ENCODE assay signal across 16 cellular contexts in the genomic region with DNA sequence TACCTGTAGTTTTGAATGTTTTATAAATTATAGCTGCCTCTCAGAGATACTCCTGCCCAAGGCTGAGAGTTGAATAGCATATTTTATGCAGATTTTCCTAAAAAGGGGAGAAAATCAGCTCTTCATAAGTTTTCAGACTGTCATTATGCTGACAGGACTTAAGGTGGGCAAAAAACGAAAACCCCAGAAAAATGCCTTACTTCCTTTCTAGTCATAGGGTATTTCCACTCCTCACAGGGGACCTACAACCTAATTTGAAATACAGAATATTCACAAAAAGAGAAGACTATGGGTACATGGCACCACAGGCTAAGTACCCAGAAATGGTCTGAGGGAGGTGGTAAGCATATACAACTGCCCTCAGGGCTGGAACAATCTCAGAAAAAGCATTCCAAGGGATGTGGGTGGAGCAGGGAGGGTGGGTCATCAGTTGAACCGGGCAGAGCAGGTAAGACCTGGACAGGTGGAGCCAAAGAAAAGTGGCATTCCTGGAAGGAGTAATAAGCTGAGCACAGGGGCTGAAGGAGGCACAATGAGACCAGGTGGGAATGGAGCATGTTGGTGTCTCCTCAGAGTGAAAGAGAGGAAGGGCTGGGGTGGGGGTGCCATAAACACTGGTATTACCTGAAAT. TPM values are rescaled to one million over a fixed set of nuclear protein-coding genes. Genes with fewer than 3 reads are reported as not detected.
DNase-seq lines count a peak whose midpoint lies in the region; ATAC-seq and TF ChIP-seq lines count a peak whose summit lies in the region.
"Had no signal": no experiment of that assay in that cellular context is flagged by ENCODE, and none has a peak within 500 bp of the region (broad histone marks: within the 10 kb centered on the region; RNA-seq: fewer than 3 reads in every experiment).

No MANE protein-coding gene starts in this region.

- H3K27me3 ChIP-seq in Caco-2 (replicated peaks; ENCODE audit: control insufficient read depth, insufficient read depth, low read length): no peaks in the 10 kb centered on the region
- no peaks in the 10 kb centered on the region for H3K27me3 ChIP-seq in osteoblast (ENCODE audit: insufficient read depth, low read length)
- H3K27me3 ChIP-seq: BLaER1, SJSA1 had no signal

- H3K27me3 Mint-ChIP-seq in Caco-2 (ENCODE audit: insufficient read depth, unreplicated experiment): no peaks in the 10 kb centered on the region
- H3K27me3 Mint-ChIP-seq: progenitor cell of endocrine pancreas had no signal

- H3K4me1 ChIP-seq in Caco-2: peaks cover 15% of the 10 kb centered on the region
- peaks cover 4% of the 10 kb centered on the region; the same call in 1 of the 2 replicates for H3K4me1 ChIP-seq in HEK293 (ENCODE audit: control insufficient read depth, insufficient read depth, low read length)
- peaks cover 9% of the 10 kb centered on the region for H3K4me1 ChIP-seq in osteoblast (ENCODE audit: insufficient read depth, low read length)
- H3K4me1 ChIP-seq: BLaER1, SJSA1 had no signal

- BruUV-seq in Caco-2 (replicated peaks; lab: Mats Ljungman, UMichigan): no TSS peak

- no peaks in the 10 kb centered on the region for H3K4me1 Mint-ChIP-seq in Caco-2 (ENCODE audit: low read depth, unreplicated experiment)

- H4K20me1 ChIP-seq in osteoblast (ENCODE audit: insufficient read depth, low read length): no peaks in the 10 kb centered on the region
- H4K20me1 ChIP-seq: BLaER1 had no signal

- intact Hi-C loops in Caco-2 (cut with micrococcal nuclease; ENCODE audit: unreplicated experiment): no loop called here

- no peak overlapping the region for H3K27ac Mint-ChIP-seq in Caco-2 (ENCODE audit: unreplicated experiment)
- H3K27ac Mint-ChIP-seq: progenitor cell of endocrine pancreas had no signal

- no peak overlapping the region for H3K4me3 Mint-ChIP-seq in Caco-2 (ENCODE audit: unreplicated experiment)

- no peak overlapping the region for H3K4me2 ChIP-seq in osteoblast (ENCODE audit: insufficient read depth, low read length)
- H3K4me2 ChIP-seq: BLaER1 had no signal

- H3K9me3 ChIP-seq in Caco-2 (no peaks in the 10 kb centered on the region), HEK293 (ENCODE audit: control insufficient read depth, insufficient read depth, low read depth, low read length) (no peaks in the 10 kb centered on the region), osteoblast (ENCODE audit: low read depth, low read length) (no peaks in the 10 kb centered on the region)
- H3K9me3 ChIP-seq: BLaER1, SJSA1 had no signal

- no peak for ATAC-seq in GM18907 (IDR thresholded peaks at IDR 0.05; ENCODE audit: unreplicated experiment)

- POLR2A ChIA-PET in Caco-2 (lab: Charles Lee): interaction anchor here (0.6 kb wide), 1 partner anchor 10 kb away, joined by 3 read pairs; a partner anchor contains a TSS
- POLR2A ChIA-PET in HEK293 (lab: Yijun Ruan, JAX): interaction anchor here (1.2 to 1.6 kb wide), 2 partner anchors 10 to 18 kb away, joined by 3 to 5 read pairs; a partner anchor contains a TSS

- peak; percentile 47 to 69 for DNase-seq in Caco-2
- peak; percentile 19 for DNase-seq in ecto neural progenitor cell (ENCODE audit: low spot score)
- DNase-seq in osteoblast (ENCODE audit: insufficient read length, low spot score, missing footprints): no peak
- no peak for DNase-seq in GF-D8 (lab: John Stamatoyannopoulos, UW)
- no peak for DNase-seq in DMS 273 treated with DMSO at 0.1 percent for 48 hours (lab: John Stamatoyannopoulos, UW)
- DNase-seq in NCI-H1930 (lab: John Stamatoyannopoulos, UW): no peak
- DNase-seq: amygdala; cortex of kidney; DND-41; Karpas-422; stimulated activated CD4-positive, alpha-beta T cell treated with anti-CD3 and anti-CD28 coated beads, Interleukin-1b, Interleukin-23, amount 100 ng/mL, for 48 hours had no signal

- TF ChIP-seq CTCF in Caco-2 (IDR thresholded peaks at IDR 0.05; ENCODE audit: insufficient read depth in 1 of 2, low read depth in 1 of 2, low read length in 1 of 2, severe bottlenecking in 1 of 2, unreplicated experiment in 1 of 2) (no peak), HEK293 (tag by site-specific recombination; IDR thresholded peaks at IDR 0.05) (no peak), osteoblast (IDR thresholded peaks at IDR 0.05; ENCODE audit: extremely low read depth, low read depth, low read length) (no peak)

- no peak overlapping the region for H3K4me3 ChIP-seq in Caco-2 (ENCODE audit: low read depth, low read length)
- no peak overlapping the region for H3K4me3 ChIP-seq in HEK293 (ENCODE audit: low read depth, low read length)
- no peak overlapping the region for H3K4me3 ChIP-seq in osteoblast (ENCODE audit: insufficient read depth, low read length)
- H3K4me3 ChIP-seq: BLaER1, SJSA1 had no signal

- H3K27ac ChIP-seq in HEK293 (ENCODE audit: extremely low read depth, low read depth, low read length) (no peak overlapping the region), osteoblast (ENCODE audit: low read depth, low read length) (peak overlapping the region; percentile 21)
- H3K27ac ChIP-seq: BLaER1, SJSA1 had no signal

- no peaks in the 10 kb centered on the region for H3K36me3 ChIP-seq in Caco-2 (ENCODE audit: control insufficient read depth, insufficient read depth, low read length)
- H3K36me3 ChIP-seq in HEK293 (ENCODE audit: control insufficient read depth in 2 of 2, insufficient read depth in 1 of 2, low read length in 2 of 2): no peaks in the 10 kb centered on the region
- no peaks in the 10 kb centered on the region for H3K36me3 ChIP-seq in osteoblast (ENCODE audit: insufficient read depth, low read length)
- H3K36me3 ChIP-seq: BLaER1, SJSA1 had no signal

- no peak overlapping the region for H2AFZ ChIP-seq in osteoblast (ENCODE audit: low read length)

- no peaks in the 10 kb centered on the region for H3K9me3 Mint-ChIP-seq in Caco-2 (ENCODE audit: unreplicated experiment)

- H3K36me3 Mint-ChIP-seq in Caco-2 (ENCODE audit: insufficient read depth, unreplicated experiment): no peaks in the 10 kb centered on the region

- CTCF ChIA-PET in Caco-2 (lab: Charles Lee): interaction anchor here (1.4 kb wide), 1 partner anchor 9 kb away, joined by 4 read pairs; no protein-coding TSS in a partner anchor
- CTCF ChIA-PET in HEK293 (lab: Yijun Ruan, JAX): interaction anchor here (0.8 to 1.5 kb wide), 2 partner anchors 8 to 12 kb away, joined by 3 to 5 read pairs; no protein-coding TSS in a partner anchor

- no peaks in the 10 kb centered on the region for H3K79me2 ChIP-seq in osteoblast (ENCODE audit: insufficient read depth, low read length)

TF ChIP-seq in HEK293, 187 proteins besides CTCF, POLR2A, EP300 and RAD21:
- TF ChIP-seq, protein P1, sequence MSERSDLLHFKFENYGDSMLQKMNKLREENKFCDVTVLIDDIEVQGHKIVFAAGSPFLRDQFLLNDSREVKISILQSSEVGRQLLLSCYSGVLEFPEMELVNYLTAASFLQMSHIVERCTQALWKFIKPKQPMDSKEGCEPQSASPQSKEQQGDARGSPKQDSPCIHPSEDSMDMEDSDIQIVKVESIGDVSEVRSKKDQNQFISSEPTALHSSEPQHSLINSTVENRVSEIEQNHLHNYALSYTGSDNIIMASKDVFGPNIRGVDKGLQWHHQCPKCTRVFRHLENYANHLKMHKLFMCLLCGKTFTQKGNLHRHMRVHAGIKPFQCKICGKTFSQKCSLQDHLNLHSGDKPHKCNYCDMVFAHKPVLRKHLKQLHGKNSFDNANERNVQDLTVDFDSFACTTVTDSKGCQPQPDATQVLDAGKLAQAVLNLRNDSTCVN (tag by site-specific recombination; optimal IDR thresholded peaks at IDR 0.05): no peak
- TF ChIP-seq ZNF391 (tag by site-specific recombination; IDR thresholded peaks at IDR 0.05; ENCODE audit: borderline replicate concordance, low read depth) (no peak), ZNF660 (tag by site-specific recombination; IDR thresholded peaks at IDR 0.05) (0 out of 2 replicates have a peak, but pooled peaks have one; percentile 67), RBAK (tag by site-specific recombination; IDR thresholded peaks at IDR 0.05) (no peak)

RNA-seq across cellular contexts. Expression of a gene that starts 10.6 kb away (rescaled TPM):
- total RNA-seq in Caco-2 (2022): 39.2 and 39.3 TPM in 2 replicates
- total RNA-seq in osteoblast: 44.2 and 50.3 TPM in 2 replicates

RNA-seq across cellular contexts. Expression of a gene that starts 16.3 kb away (rescaled TPM):
- total RNA-seq in Caco-2 (2022): 21.2 and 22.3 TPM in 2 replicates
- 8.7 and 10.3 TPM in 2 replicates for total RNA-seq in osteoblast

RNA-seq across cellular contexts. Expression of a gene that starts 17.8 kb away (rescaled TPM):
- 127 and 139 TPM in 2 replicates for total RNA-seq in Caco-2 (2022)
- total RNA-seq in osteoblast: 17.4 and 20.0 TPM in 2 replicates

Comparison
In these comparisons a context has a peak if more than half of its experiments do, and no peak if none do; other contexts are left out.
1. DNase-seq: peak in Caco-2 (2 of 2) and ecto neural progenitor cell (single experiment); none in osteoblast (single experiment), GF-D8 (single experiment), DMS 273 treated with DMSO at 0.1 percent for 48 hours (single experiment) and NCI-H1930 (0 of 2).